ENCODE assay signal across 10 cellular contexts in genomic region chr13:113449693-113450347, GRCh38. TPM values are rescaled to one million over a fixed set of nuclear protein-coding genes. Genes with fewer than 3 reads are reported as not detected.
DNase-seq lines count a peak whose midpoint lies in the region; ATAC-seq, FAIRE-seq and TF ChIP-seq lines count a peak whose summit lies in the region.
"Had no signal": no experiment of that assay in that cellular context is flagged by ENCODE, and none has a peak within 500 bp of the region (broad histone marks: within the 10 kb centered on the region; RNA-seq: fewer than 3 reads in every experiment).

No MANE protein-coding gene starts in this region.

- H2BK120ac ChIP-seq in H1 (replicated peaks; ENCODE audit: low read depth, low read length): no peak overlapping the region

- H3K4me3 ChIP-seq in DOHH2 (ENCODE audit: low read length) (peak overlapping the region; percentile 86), PC-3 (ENCODE audit: low read length) (peak overlapping the region; percentile 71), H1 (ENCODE audit: extremely low read depth in 1 of 4, insufficient read depth in 2 of 4, low read depth in 3 of 4, low read length in 4 of 4) (no peak overlapping the region), prostate gland (peak overlapping the region; percentile 0 to 13)

- peaks cover 25% of the 10 kb centered on the region for H3K36me3 ChIP-seq in DOHH2 (ENCODE audit: control insufficient read depth, low read length)
- peaks cover 3% of the 10 kb centered on the region; the same call in 1 of the 2 replicates for H3K36me3 ChIP-seq in PC-3 (ENCODE audit: low read depth, low read length)
- H3K36me3 ChIP-seq in H1 (ENCODE audit: control insufficient read depth in 2 of 4, insufficient read depth in 4 of 4, low read length in 3 of 4): peaks cover 0 to under 1% (median 0%) of the 10 kb centered on the region in 4 experiments; a peak in 3 of 8 replicates
- H3K36me3 ChIP-seq in prostate gland: no peaks in the 10 kb centered on the region

- 92% methylated on average over 13 of the region's 13 CpGs; no CpG with 5 or more reads in 1 of the 2 experiments for WGBS in H1 (ENCODE audit: extremely low coverage in 1 of 2, insufficient coverage in 1 of 2, insufficient read length in 1 of 2, insufficient replicate concordance in 2 of 2, low coverage in 1 of 2, low lambda C conversion rate in 2 of 2, missing lambda C conversion rate in 1 of 2), 2 experiments
- 72% methylated on average over 13 of the region's 13 CpGs for whole genome bisulfite sequencing in prostate gland

- H3K4me1 ChIP-seq in DOHH2 (ENCODE audit: control insufficient read depth, low read length): peaks cover 60% of the 10 kb centered on the region
- H3K4me1 ChIP-seq in PC-3 (ENCODE audit: insufficient read depth, low read length): peaks cover 13% of the 10 kb centered on the region
- peaks cover 0 to 5% (median 0%) of the 10 kb centered on the region in 4 experiments; a peak in 2 of 7 replicates for H3K4me1 ChIP-seq in H1 (replicated peaks in 1 of 4; ENCODE audit: control insufficient read depth in 3 of 4, insufficient read depth in 4 of 4, low read length in 3 of 4)
- H3K4me1 ChIP-seq in prostate gland (replicated peaks): no peaks in the 10 kb centered on the region

- TF ChIP-seq RAD21 in H1 (IDR thresholded peaks at IDR 0.05 in 1 of 2, conservative IDR thresholded peaks at IDR 0.05 in 1 of 2; ENCODE audit: low read depth in 2 of 2, low read length in 2 of 2): no peak

- H2AFZ ChIP-seq in PC-3 (ENCODE audit: low read length) (peak overlapping the region; percentile 40), H1 (ENCODE audit: low read length) (no peak overlapping the region)

- no peak overlapping the region for H3K14ac ChIP-seq in H1 (ENCODE audit: insufficient read length)

- no peak overlapping the region for H4K5ac ChIP-seq in H1 (ENCODE audit: insufficient read length, low read depth, low read length)

- DNase-seq in PC-3 (no peak), H1 (ENCODE audit: low read depth in 1 of 2, low spot score in 2 of 2) (no peak), prostate gland (ENCODE audit: low spot score) (no peak), G401 (ENCODE audit: low spot score) (no peak), HUDEP-2 (lab: John Stamatoyannopoulos, UW; ENCODE audit: unreplicated experiment in 76 of 76) (no peak)
- no peak for DNase-seq in stimulated activated CD4-positive, alpha-beta T cell treated with anti-CD3 and anti-CD28 coated beads, Interleukin-15, amount 100 ng/mL, for 24 hours
- DNase-seq: GDM1; stimulated activated CD4-positive, alpha-beta T cell treated with anti-CD3 and anti-CD28 coated beads, Interleukin-4, amount 100 ng/mL, for 4 hours had no signal

- POLR2A ChIA-PET in PC-3 (lab: Charles Lee; ENCODE audit: unreplicated experiment) (no interaction called here), H1 (lab: Charles Lee; ENCODE audit: partially characterized antibody) (no interaction called here)

- no peak for ATAC-seq in PC-3
- ATAC-seq in GM18511 (IDR thresholded peaks at IDR 0.05; ENCODE audit: unreplicated experiment): no peak

- H3K9ac ChIP-seq in PC-3 (ENCODE audit: low read length) (peak overlapping the region; percentile 79), H1 (replicated peaks in 1 of 4; ENCODE audit: extremely low read depth in 1 of 4, low read depth in 3 of 4, low read length in 3 of 4) (no peak overlapping the region)

- H2BK20ac ChIP-seq in H1 (ENCODE audit: low read length): no peak overlapping the region

- H3K27ac ChIP-seq in DOHH2 (ENCODE audit: low read depth, low read length) (peak overlapping the region; percentile 88), PC-3 (ENCODE audit: low read length) (peak overlapping the region; percentile 86), H1 (ENCODE audit: low read depth, low read length) (no peak overlapping the region), prostate gland (peak overlapping the region; percentile 20 to 22)

- TF ChIP-seq CTCF in DOHH2 (IDR thresholded peaks at IDR 0.05; ENCODE audit: low read depth, low read length, poor library complexity, severe bottlenecking) (no peak), PC-3 (conservative IDR thresholded peaks at IDR 0.05; ENCODE audit: low read depth, low read length) (no peak), H1 (IDR thresholded peaks at IDR 0.05; ENCODE audit: control extremely low read depth in 1 of 3, insufficient read depth in 1 of 3, low read depth in 1 of 3, low read length in 3 of 3) (no peak), prostate gland (IDR thresholded peaks at IDR 0.05) (no peak)

- H3K9me3 ChIP-seq in DOHH2 (ENCODE audit: control insufficient read depth, insufficient read depth, low read length) (no peaks in the 10 kb centered on the region), PC-3 (ENCODE audit: low read length) (no peaks in the 10 kb centered on the region), H1 (ENCODE audit: insufficient read depth in 2 of 2, low read depth in 1 of 2, low read length in 1 of 2) (peaks cover 0 to 3% of the 10 kb centered on the region in 2 experiments; a peak in 2 of 4 replicates), prostate gland (no peaks in the 10 kb centered on the region)

- peak overlapping the region; percentile 57; the same call in 1 of the 2 replicates for H4K8ac ChIP-seq in H1 (ENCODE audit: extremely low read depth, insufficient read depth, low read length)

- no peaks in the 10 kb centered on the region; the same call in 1 of the 2 replicates for H3K79me1 ChIP-seq in H1 (ENCODE audit: low read depth, low read length)

- no peaks in the 10 kb centered on the region for H3K23me2 ChIP-seq in H1 (ENCODE audit: low read depth, low read length)

- no peak for FAIRE-seq in H1 (lab: Jason Lieb, UNC)

- H3F3A ChIP-seq in DOHH2 (ENCODE audit: control insufficient read depth, insufficient read depth) (peaks cover 39% of the 10 kb centered on the region), PC-3 (ENCODE audit: low read length, unreplicated experiment) (no peaks in the 10 kb centered on the region)

- H3K4me2 ChIP-seq in DOHH2 (ENCODE audit: low read length) (peak overlapping the region; percentile 92), PC-3 (ENCODE audit: low read length) (peak overlapping the region; percentile 97), H1 (ENCODE audit: insufficient read depth in 1 of 2, low read depth in 2 of 2, low read length in 2 of 2) (no peak overlapping the region)

- no peak overlapping the region for H3K4ac ChIP-seq in H1 (replicated peaks; ENCODE audit: insufficient read length, low read depth, low read length)

- CTCF ChIA-PET in PC-3 (lab: Charles Lee): no interaction called here
- CTCF ChIA-PET in H1 (lab: Charles Lee; ENCODE audit: partially characterized antibody): interaction anchor here (0.9 to 4.0 kb wide), 10 partner anchors 10 to 159 kb away, joined by 3 to 18 read pairs (median 4); no protein-coding TSS in a partner anchor

- peak overlapping the region; percentile 29; the same call in 1 of the 2 replicates for H2BK15ac ChIP-seq in H1 (ENCODE audit: low read length)

- in situ Hi-C loops in G401 (cut with HindIII; ENCODE audit: low sequenced_read_pairs): no loop called here

- H3K23ac ChIP-seq in H1 (ENCODE audit: insufficient read length): no peak overlapping the region

- intact Hi-C loops in PC-3 (cut with micrococcal nuclease): loop anchor here (2.0 kb wide), 1 partner anchor 41 kb away; the partner anchor contains the start of gene DCUN1D2
- intact Hi-C loops in prostate gland (cut with DNase I): loop anchor here (5.0 kb wide), 1 partner anchor 58 kb away; no protein-coding TSS in a partner anchor

- H3K79me2 ChIP-seq in DOHH2 (ENCODE audit: control insufficient read depth, low read length) (peaks cover 24% of the 10 kb centered on the region), PC-3 (ENCODE audit: low read length) (no peaks in the 10 kb centered on the region), H1 (ENCODE audit: control insufficient read depth in 1 of 2, insufficient read depth in 2 of 2, low read length in 2 of 2) (no peaks in the 10 kb centered on the region)

- H4K20me1 ChIP-seq in DOHH2 (ENCODE audit: control insufficient read depth, insufficient read depth, low read depth, low read length): no peaks in the 10 kb centered on the region
- H4K20me1 ChIP-seq in PC-3 (ENCODE audit: low read length): no peaks in the 10 kb centered on the region
- peaks cover 2 to 8% of the 10 kb centered on the region in 2 experiments for H4K20me1 ChIP-seq in H1 (replicated peaks in 1 of 2; ENCODE audit: control insufficient read depth in 1 of 2, insufficient read depth in 2 of 2, low read length in 2 of 2)

- no peak overlapping the region for H3K18ac ChIP-seq in H1 (ENCODE audit: extremely low read depth, low read length)

- BruUV-seq in PC-3 (replicated peaks; lab: Mats Ljungman, UMichigan): TSS peak; percentile 91

- no peak overlapping the region for H2AK5ac ChIP-seq in H1 (ENCODE audit: low read depth, low read length)

- no peak overlapping the region for H2BK12ac ChIP-seq in H1 (ENCODE audit: low read depth, low read length)

- TF ChIP-seq POLR2A in H1 (IDR thresholded peaks at IDR 0.05; ENCODE audit: control extremely low read depth in 1 of 2, low read depth in 2 of 2, low read length in 2 of 2) (no peak), prostate gland (IDR thresholded peaks at IDR 0.05) (no peak)

- H3K56ac ChIP-seq in H1 (replicated peaks; ENCODE audit: insufficient read length, low read depth, low read length): no peak overlapping the region

- no peak overlapping the region for H2BK5ac ChIP-seq in H1 (ENCODE audit: low read depth, low read length)

- no peak for TF ChIP-seq EP300 in H1 (IDR thresholded peaks at IDR 0.05; ENCODE audit: borderline replicate concordance in 1 of 2, low read depth in 2 of 2, low read length in 2 of 2)

- H3K9me2 ChIP-seq in DOHH2 (replicated peaks; ENCODE audit: control insufficient read depth, low read length) (no peaks in the 10 kb centered on the region), PC-3 (replicated peaks; ENCODE audit: low read length) (no peaks in the 10 kb centered on the region)

- H3K27me3 ChIP-seq in DOHH2 (ENCODE audit: control insufficient read depth, low read length) (no peaks in the 10 kb centered on the region), PC-3 (ENCODE audit: low read length) (no peaks in the 10 kb centered on the region), H1 (replicated peaks in 1 of 4; ENCODE audit: control insufficient read depth in 3 of 4, extremely low read depth in 1 of 4, insufficient read depth in 3 of 4, low read length in 3 of 4) (no peaks in the 10 kb centered on the region), prostate gland (replicated peaks; ENCODE audit: insufficient read depth) (no peaks in the 10 kb centered on the region)

- no peak overlapping the region for H4K91ac ChIP-seq in H1 (replicated peaks; ENCODE audit: insufficient read length, low read length)

RNA-seq across cellular contexts. Expression of gene ADPRHL1, which starts 3.5 kb away (rescaled TPM):
- 9.7 and 10.3 TPM in 2 replicates for total RNA-seq in PC-3 (2014; rRNA removed)
- 1.7 and 2.0 TPM in 2 replicates for total RNA-seq in H1 (2021; fragmentation: NEBNext Ultra II Directional; extraction: Animal tissue kit (Norgen Biotek cat#: 25700))
- 0.74 and 1.3 TPM in 2 replicates for polyA plus RNA-seq in H1 (2011; rRNA removed)
- polyA plus RNA-seq in H1 (2011; cell fraction: cytosol; rRNA removed): 1.0 TPM
- 1.5 TPM for polyA plus RNA-seq in H1 (2011; cell fraction: nucleus; rRNA removed)
- 0.77 to 1.4 TPM (median 1.2 TPM) in 4 replicates for polyA plus RNA-seq in H1 (2012, experiment 1 of 2)
- polyA plus RNA-seq in H1 (2012, experiment 2 of 2): 0.49 TPM
- 0.75 TPM for polyA plus RNA-seq in H1 (2013, experiment 1 of 2)
- polyA plus RNA-seq in H1 (2013, experiment 2 of 2): 0.52 TPM
- 0.34 and 0.76 TPM in 2 replicates for polyA minus RNA-seq in H1 (2011; rRNA and poly(A)+ RNA removed)
- polyA minus RNA-seq in H1 (2011; cell fraction: cytosol; rRNA and poly(A)+ RNA removed): not detected
- polyA minus RNA-seq in H1 (2011; cell fraction: nucleus; rRNA and poly(A)+ RNA removed): 1.6 TPM
- total RNA-seq in prostate gland: 1 to 10 TPM; 3.7 to 3.9 TPM
- total RNA-seq in G401 (2014; rRNA removed; shearing (Covaris generic)): 2.3 and 3.3 TPM in 2 replicates

RNA-seq across cellular contexts. Expression of gene DCUN1D2, which starts 40.7 kb away (rescaled TPM):
- total RNA-seq in PC-3 (2014; rRNA removed) (11.6 and 15.0 TPM in 2 replicates), prostate gland (10 to 100 TPM; 11.0 to 48.0 TPM)
- 35.2 and 35.3 TPM in 2 replicates for total RNA-seq in H1 (2021; fragmentation: NEBNext Ultra II Directional; extraction: Animal tissue kit (Norgen Biotek cat#: 25700))
- polyA plus RNA-seq in H1 (2011; rRNA removed): 19.5 and 22.6 TPM in 2 replicates
- 24.4 TPM for polyA plus RNA-seq in H1 (2011; cell fraction: cytosol; rRNA removed)
- polyA plus RNA-seq in H1 (2011; cell fraction: nucleus; rRNA removed): 30.3 TPM
- polyA plus RNA-seq in H1 (2012, experiment 1 of 2): 20.2 to 29.9 TPM (median 25.7 TPM) in 4 replicates
- 7.8 TPM for polyA plus RNA-seq in H1 (2012, experiment 2 of 2)
- 20.0 TPM for polyA plus RNA-seq in H1 (2013, experiment 1 of 2)
- 19.6 TPM for polyA plus RNA-seq in H1 (2013, experiment 2 of 2)
- polyA minus RNA-seq in H1 (2011; rRNA and poly(A)+ RNA removed): 28.8 and 30.9 TPM in 2 replicates
- polyA minus RNA-seq in H1 (2011; cell fraction: cytosol; rRNA and poly(A)+ RNA removed): 8.8 TPM
- 25.0 TPM for polyA minus RNA-seq in H1 (2011; cell fraction: nucleus; rRNA and poly(A)+ RNA removed)
- total RNA-seq in G401 (2014; rRNA removed; shearing (Covaris generic)): 6.3 and 12.7 TPM in 2 replicates

Comparison
In these comparisons a context has a peak if more than half of its experiments do, and no peak if none do; other contexts are left out.
1. H3K4me2 ChIP-seq: peak in DOHH2 (single experiment) and PC-3 (single experiment); none in H1 (0 of 2).
2. H3K4me3 ChIP-seq: peak in DOHH2 (single experiment), PC-3 (single experiment) and prostate gland (2 of 2); none in H1 (0 of 4).